18 cellular contexts compared by ENCODE assay signal in the genomic region with DNA sequence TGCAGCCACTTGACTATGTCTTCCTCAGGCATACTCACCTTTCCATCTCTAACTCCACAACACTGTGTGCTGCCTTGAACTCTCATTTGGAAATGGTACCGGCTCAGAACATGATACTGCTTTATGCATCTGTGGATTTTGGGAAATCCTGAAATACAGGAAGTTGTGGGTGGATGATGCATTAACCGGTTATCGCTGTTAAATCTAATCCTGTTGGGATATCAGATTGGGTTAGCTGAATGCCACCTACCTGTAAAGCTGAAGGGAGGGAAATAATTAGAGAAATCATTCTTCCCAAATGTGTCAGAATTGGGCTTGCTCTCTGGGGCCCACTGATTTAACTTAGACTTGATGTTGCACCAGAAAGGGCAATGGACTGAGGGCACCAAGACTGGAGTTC. TPM values are rescaled to one million over a fixed set of nuclear protein-coding genes. Genes with fewer than 3 reads are reported as not detected.
DNase-seq lines count a peak whose midpoint lies in the region; ATAC-seq and TF ChIP-seq lines count a peak whose summit lies in the region.
"Had no signal": no experiment of that assay in that cellular context is flagged by ENCODE, and none has a peak within 500 bp of the region (broad histone marks: within the 10 kb centered on the region; RNA-seq: fewer than 3 reads in every experiment).

No MANE protein-coding gene starts in this region.

- H3K4me2 ChIP-seq in GM23338, result no peak overlapping the region

- H3K9me3 ChIP-seq in esophagus muscularis mucosa, result no peaks in the 10 kb centered on the region
- H3K9me3 ChIP-seq: BE2C had no signal

- TF ChIP-seq CTCF in epithelial cell of esophagus (IDR thresholded peaks at IDR 0.05; ENCODE audit: insufficient read depth, low read depth, low read length, missing control alignments) (no peak), GM23338 (conservative IDR thresholded peaks at IDR 0.05; ENCODE audit: low read depth in 2 of 2) (no peak), esophagus muscularis mucosa (IDR thresholded peaks at IDR 0.05) (no peak)

- no peak for TF ChIP-seq EP300 in esophagus muscularis mucosa (IDR thresholded peaks at IDR 0.05)

- H3K4me3 Mint-ChIP-seq in GM23338, result no peak overlapping the region
- H3K4me3 Mint-ChIP-seq: CD14-positive monocyte had no signal

- no peak overlapping the region for H2AFZ ChIP-seq in GM23338

- H3K4me1 Mint-ChIP-seq in GM23338, result no peaks in the 10 kb centered on the region
- H3K4me1 Mint-ChIP-seq: CD8-positive, alpha-beta memory T cell had no signal

- no peak for TF ChIP-seq POLR2A in esophagus muscularis mucosa (IDR thresholded peaks at IDR 0.05; ENCODE audit: low read depth)

- intact Hi-C loops in esophagus muscularis mucosa (cut with DNase I), result no loop called here

- no peaks in the 10 kb centered on the region for H3K36me3 Mint-ChIP-seq in GM23338 (ENCODE audit: low read depth)
- H3K36me3 Mint-ChIP-seq: CD14-positive monocyte; CD8-positive, alpha-beta memory T cell had no signal

- no peaks in the 10 kb centered on the region for H3K79me2 ChIP-seq in GM23338 (replicated peaks; ENCODE audit: insufficient read depth)

- DNase-seq in A172 (ENCODE audit: low spot score), result peak; percentile 18
- peak; percentile 11 for DNase-seq in Daoy (ENCODE audit: low read depth)
- DNase-seq in M059J (ENCODE audit: low read depth), result peak; percentile 30
- DNase-seq in epithelial cell of esophagus (ENCODE audit: low read depth), result peak; percentile 31
- DNase-seq in C1 segment of cervical spinal cord (lab: John Stamatoyannopoulos, UW), result no peak
- DNase-seq in GM23338 (ENCODE audit: low spot score), result no peak
- no peak for DNase-seq in NCI-H187 (lab: John Stamatoyannopoulos, UW)
- no peak for DNase-seq in esophagus muscularis mucosa (ENCODE audit: extremely low spot score)
- DNase-seq: 8988T; BE2C; Caco-2; CD8-positive, alpha-beta memory T cell; DND-41; GF-D8; H7 had no signal

- no peak overlapping the region for H3K27ac Mint-ChIP-seq in GM23338
- H3K27ac Mint-ChIP-seq: CD14-positive monocyte; CD8-positive, alpha-beta memory T cell had no signal

- H3K9me2 ChIP-seq in GM23338 (ENCODE audit: insufficient read depth), result no peaks in the 10 kb centered on the region

- WGBS in esophagus muscularis mucosa, result 75% methylated on average over 3 of the region's 3 CpGs

- H3K4me3 ChIP-seq in epithelial cell of esophagus (ENCODE audit: low read length) (no peak overlapping the region), GM23338 (no peak overlapping the region), esophagus muscularis mucosa (no peak overlapping the region)
- H3K4me3 ChIP-seq: K562 had no signal

- H3K36me3 ChIP-seq in GM23338 (ENCODE audit: insufficient read depth) (no peaks in the 10 kb centered on the region), esophagus muscularis mucosa (no peaks in the 10 kb centered on the region)
- H3K36me3 ChIP-seq: BE2C had no signal

- no peak for ATAC-seq in GM23338
- ATAC-seq: HepG2, K562 had no signal

- H4K20me1 ChIP-seq in GM23338 (replicated peaks; ENCODE audit: insufficient read depth), result no peaks in the 10 kb centered on the region

- H3F3A ChIP-seq in GM23338 (replicated peaks; ENCODE audit: low read depth), result no peaks in the 10 kb centered on the region

- H3K27me3 ChIP-seq in GM23338 (ENCODE audit: insufficient read depth) (no peaks in the 10 kb centered on the region), esophagus muscularis mucosa (no peaks in the 10 kb centered on the region)
- H3K27me3 ChIP-seq: BE2C had no signal

- H3K27me3 Mint-ChIP-seq in GM23338 (ENCODE audit: insufficient read depth, low read depth, poor library complexity), result no peaks in the 10 kb centered on the region

- peaks cover 3% of the 10 kb centered on the region; the same call in 2 of the 3 replicates for H3K9me3 Mint-ChIP-seq in GM23338
- H3K9me3 Mint-ChIP-seq: CD8-positive, alpha-beta memory T cell had no signal

- H3K27ac ChIP-seq in GM23338 (ENCODE audit: low read depth) (no peak overlapping the region), esophagus muscularis mucosa (replicated peaks in 1 of 4) (no peak overlapping the region)

- H3K4me1 ChIP-seq in GM23338 (ENCODE audit: insufficient read depth) (no peaks in the 10 kb centered on the region), esophagus muscularis mucosa (no peaks in the 10 kb centered on the region)
- H3K4me1 ChIP-seq: BE2C, Caco-2 had no signal

TF ChIP-seq in GM23338, 12 proteins besides CTCF, POLR2A, EP300 and RAD21 (continues in another document):
- TF ChIP-seq, protein P1, sequence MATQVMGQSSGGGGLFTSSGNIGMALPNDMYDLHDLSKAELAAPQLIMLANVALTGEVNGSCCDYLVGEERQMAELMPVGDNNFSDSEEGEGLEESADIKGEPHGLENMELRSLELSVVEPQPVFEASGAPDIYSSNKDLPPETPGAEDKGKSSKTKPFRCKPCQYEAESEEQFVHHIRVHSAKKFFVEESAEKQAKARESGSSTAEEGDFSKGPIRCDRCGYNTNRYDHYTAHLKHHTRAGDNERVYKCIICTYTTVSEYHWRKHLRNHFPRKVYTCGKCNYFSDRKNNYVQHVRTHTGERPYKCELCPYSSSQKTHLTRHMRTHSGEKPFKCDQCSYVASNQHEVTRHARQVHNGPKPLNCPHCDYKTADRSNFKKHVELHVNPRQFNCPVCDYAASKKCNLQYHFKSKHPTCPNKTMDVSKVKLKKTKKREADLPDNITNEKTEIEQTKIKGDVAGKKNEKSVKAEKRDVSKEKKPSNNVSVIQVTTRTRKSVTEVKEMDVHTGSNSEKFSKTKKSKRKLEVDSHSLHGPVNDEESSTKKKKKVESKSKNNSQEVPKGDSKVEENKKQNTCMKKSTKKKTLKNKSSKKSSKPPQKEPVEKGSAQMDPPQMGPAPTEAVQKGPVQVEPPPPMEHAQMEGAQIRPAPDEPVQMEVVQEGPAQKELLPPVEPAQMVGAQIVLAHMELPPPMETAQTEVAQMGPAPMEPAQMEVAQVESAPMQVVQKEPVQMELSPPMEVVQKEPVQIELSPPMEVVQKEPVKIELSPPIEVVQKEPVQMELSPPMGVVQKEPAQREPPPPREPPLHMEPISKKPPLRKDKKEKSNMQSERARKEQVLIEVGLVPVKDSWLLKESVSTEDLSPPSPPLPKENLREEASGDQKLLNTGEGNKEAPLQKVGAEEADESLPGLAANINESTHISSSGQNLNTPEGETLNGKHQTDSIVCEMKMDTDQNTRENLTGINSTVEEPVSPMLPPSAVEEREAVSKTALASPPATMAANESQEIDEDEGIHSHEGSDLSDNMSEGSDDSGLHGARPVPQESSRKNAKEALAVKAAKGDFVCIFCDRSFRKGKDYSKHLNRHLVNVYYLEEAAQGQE (IDR thresholded peaks at IDR 0.05; ENCODE audit: unreplicated experiment), result no peak
- TF ChIP-seq, protein P2, sequence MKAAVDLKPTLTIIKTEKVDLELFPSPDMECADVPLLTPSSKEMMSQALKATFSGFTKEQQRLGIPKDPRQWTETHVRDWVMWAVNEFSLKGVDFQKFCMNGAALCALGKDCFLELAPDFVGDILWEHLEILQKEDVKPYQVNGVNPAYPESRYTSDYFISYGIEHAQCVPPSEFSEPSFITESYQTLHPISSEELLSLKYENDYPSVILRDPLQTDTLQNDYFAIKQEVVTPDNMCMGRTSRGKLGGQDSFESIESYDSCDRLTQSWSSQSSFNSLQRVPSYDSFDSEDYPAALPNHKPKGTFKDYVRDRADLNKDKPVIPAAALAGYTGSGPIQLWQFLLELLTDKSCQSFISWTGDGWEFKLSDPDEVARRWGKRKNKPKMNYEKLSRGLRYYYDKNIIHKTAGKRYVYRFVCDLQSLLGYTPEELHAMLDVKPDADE (IDR thresholded peaks at IDR 0.05), result no peak
- TF ChIP-seq CREB1 (CRISPR knock-in tag; IDR thresholded peaks at IDR 0.05; ENCODE audit: low read depth) (no peak), STAT1 (IDR thresholded peaks at IDR 0.05; ENCODE audit: unreplicated experiment) (no peak), EZH2phosphoT487 (IDR thresholded peaks at IDR 0.05; ENCODE audit: unreplicated experiment) (no peak), NANOG (IDR thresholded peaks at IDR 0.05; ENCODE audit: borderline replicate concordance) (no peak)

RNA-seq across cellular contexts. Expression of a gene that starts 54.0 kb away (rescaled TPM):
- total RNA-seq in A172 (2014; rRNA removed; shearing (Covaris generic)), result 0.09 TPM in 1 of 2 replicates, not detected in the other
- 0.80 TPM in 1 of 2 replicates, not detected in the other for total RNA-seq in Daoy (2014; rRNA removed; shearing (Covaris generic))
- total RNA-seq in M059J (2014; rRNA removed; shearing (Covaris generic)), result 3.2 and 5.1 TPM in 2 replicates
- 0.47 and 1.3 TPM in 2 replicates for total RNA-seq in GM23338 (2014; rRNA removed; shearing (Covaris generic))
- 1.7 and 1.8 TPM in 2 replicates for polyA plus RNA-seq in GM23338 (2016; fragmentation: Nextera tagmentation; extraction: Ambion mirVana)
- 10 to 100 TPM in 1 of 4 donors, 1 to 10 TPM in 3; 2.1 to 83.3 (median 2.4) TPM for total RNA-seq in esophagus muscularis mucosa
- total RNA-seq: Caco-2; CD8-positive, alpha-beta memory T cell; H7; HepG2; K562 had no signal
- polyA plus RNA-seq: HepG2, K562 had no signal

Comparison
In these comparisons a context has a peak if more than half of its experiments do, and no peak if none do; other contexts are left out.
1. DNase-seq: peak in A172 (single experiment), Daoy (single experiment), M059J (single experiment) and epithelial cell of esophagus (single experiment); none in C1 segment of cervical spinal cord (0 of 14), GM23338 (single experiment), NCI-H187 (0 of 2) and esophagus muscularis mucosa (single experiment).